In the genomic region with DNA sequence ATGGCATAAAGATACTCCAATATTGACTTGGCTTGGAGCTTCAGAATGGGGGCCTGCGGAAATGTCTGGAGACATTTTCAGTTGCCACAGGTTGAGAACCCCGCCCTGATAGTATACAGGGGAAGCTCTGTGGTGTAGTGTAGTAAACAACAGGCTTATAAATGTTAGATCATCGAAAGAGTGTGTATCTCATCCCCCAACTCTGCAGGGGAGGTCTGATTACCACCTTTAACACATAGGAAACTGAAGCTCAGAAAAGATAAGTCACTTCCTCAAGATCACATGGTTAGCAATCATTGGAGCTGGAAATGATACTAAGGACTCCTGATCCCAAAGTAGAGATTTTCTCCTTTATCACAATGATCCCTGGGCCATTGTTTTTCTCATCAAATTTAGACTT, we compare ENCODE assay signal across 18 cellular contexts.
"Had no signal": no experiment of that assay in that cellular context is flagged by ENCODE, and none has a peak within 500 bp of the region (broad histone marks: within the 10 kb centered on the region; RNA-seq: fewer than 3 reads in every experiment).

No MANE protein-coding gene starts in this region.

- H3K27ac Mint-ChIP-seq: activated CD8-positive, alpha-beta memory T cell treated with anti-CD3 and anti-CD28 coated beads, Interleukin-2, amount 10 ng/mL, durations not matched to agents 7 days and 5 days; activated naive CD8-positive, alpha-beta T cell; activated T-cell treated with anti-CD3 and anti-CD28 coated beads, Interleukin-2, amount 50 U/mL, for 24 hours; memory B cell; T-helper 1 cell treated with Interleukin-12 subunit alpha and Interleukin-12 subunit beta and Interleukin-4 antibody, amounts not matched to agents 30 μg/mL and 1 μg/mL, for 36 hours had no signal

- H3K4me3 ChIP-seq: breast epithelium, esophagus muscularis mucosa, ovary, thoracic aorta had no signal

- H3K4me1 Mint-ChIP-seq: activated CD8-positive, alpha-beta memory T cell treated with anti-CD3 and anti-CD28 coated beads, Interleukin-2, amount 10 ng/mL, durations not matched to agents 7 days and 5 days; memory B cell; stimulated activated naive CD8-positive, alpha-beta T cell treated with anti-CD3 and anti-CD28 coated beads, Interleukin-15, amount 100 ng/mL, for 72 hours had no signal

- H3K27me3 ChIP-seq: breast epithelium, esophagus muscularis mucosa, ovary had no signal

- DNase-seq: activated CD4-positive, alpha-beta T cell treated with anti-CD3 and anti-CD28 coated beads, Interleukin-2, amount 50 U/mL, for 48 hours; activated CD4-positive, CD25-positive, alpha-beta regulatory T cell treated with anti-CD3 and anti-CD28 coated beads, Interleukin-2, amount 50 U/mL, for 72 hours; activated CD8-positive, alpha-beta memory T cell treated with anti-CD3 and anti-CD28 coated beads, Interleukin-2, amount 10 ng/mL, durations not matched to agents 7 days and 5 days; activated effector memory CD4-positive, alpha-beta T cell treated with Interleukin-2 at 50 U/mL for 16 hours; activated T-cell treated with anti-CD3 and anti-CD28 coated beads, Interleukin-2, amount 50 U/mL, for 24 hours; aorta; foreskin fibroblast; left cardiac atrium; ovary; stimulated activated CD4-positive, alpha-beta T cell treated with anti-CD3 and anti-CD28 coated beads, Interleukin-4, amount 100 ng/mL, for 4 hours; stimulated activated naive CD8-positive, alpha-beta T cell treated with anti-CD3 and anti-CD28 coated beads, Interleukin-15, amount 100 ng/mL, for 72 hours had no signal

- H3K4me1 ChIP-seq: breast epithelium had no signal

- H3K36me3 ChIP-seq: breast epithelium, esophagus muscularis mucosa, ovary, thoracic aorta had no signal

- ATAC-seq: activated CD8-positive, alpha-beta memory T cell treated with anti-CD3 and anti-CD28 coated beads, Interleukin-2, amount 10 ng/mL, durations not matched to agents 7 days and 5 days; stimulated activated naive CD8-positive, alpha-beta T cell treated with anti-CD3 and anti-CD28 coated beads, Interleukin-15, amount 100 ng/mL, for 72 hours had no signal

- H3K9me3 Mint-ChIP-seq: activated T-cell treated with anti-CD3 and anti-CD28 coated beads, Interleukin-2, amount 50 U/mL, for 24 hours; memory B cell; neural crest cell; stimulated activated naive CD8-positive, alpha-beta T cell treated with anti-CD3 and anti-CD28 coated beads, Interleukin-15, amount 100 ng/mL, for 72 hours; T-helper 1 cell treated with Interleukin-12 subunit alpha and Interleukin-12 subunit beta and Interleukin-4 antibody, amounts not matched to agents 30 μg/mL and 1 μg/mL, for 36 hours had no signal

- H3K27me3 Mint-ChIP-seq: activated naive CD8-positive, alpha-beta T cell; activated T-cell treated with anti-CD3 and anti-CD28 coated beads, Interleukin-2, amount 50 U/mL, for 24 hours; memory B cell; stimulated activated naive CD8-positive, alpha-beta T cell treated with anti-CD3 and anti-CD28 coated beads, Interleukin-15, amount 100 ng/mL, for 72 hours had no signal

- H3K4me3 Mint-ChIP-seq: activated CD8-positive, alpha-beta memory T cell treated with anti-CD3 and anti-CD28 coated beads, Interleukin-2, amount 10 ng/mL, durations not matched to agents 7 days and 5 days; activated naive CD8-positive, alpha-beta T cell; activated T-cell treated with anti-CD3 and anti-CD28 coated beads, Interleukin-2, amount 50 U/mL, for 24 hours; memory B cell; neural crest cell; stimulated activated naive CD8-positive, alpha-beta T cell treated with anti-CD3 and anti-CD28 coated beads, Interleukin-15, amount 100 ng/mL, for 72 hours; T-helper 1 cell treated with Interleukin-12 subunit alpha and Interleukin-12 subunit beta and Interleukin-4 antibody, amounts not matched to agents 30 μg/mL and 1 μg/mL, for 36 hours had no signal

- H3K36me3 Mint-ChIP-seq: activated CD8-positive, alpha-beta memory T cell treated with anti-CD3 and anti-CD28 coated beads, Interleukin-2, amount 10 ng/mL, durations not matched to agents 7 days and 5 days had no signal

- H3K27ac ChIP-seq: breast epithelium, esophagus muscularis mucosa, ovary, thoracic aorta had no signal
